ENCODE assay signal across 2 cellular contexts in the genomic region with DNA sequence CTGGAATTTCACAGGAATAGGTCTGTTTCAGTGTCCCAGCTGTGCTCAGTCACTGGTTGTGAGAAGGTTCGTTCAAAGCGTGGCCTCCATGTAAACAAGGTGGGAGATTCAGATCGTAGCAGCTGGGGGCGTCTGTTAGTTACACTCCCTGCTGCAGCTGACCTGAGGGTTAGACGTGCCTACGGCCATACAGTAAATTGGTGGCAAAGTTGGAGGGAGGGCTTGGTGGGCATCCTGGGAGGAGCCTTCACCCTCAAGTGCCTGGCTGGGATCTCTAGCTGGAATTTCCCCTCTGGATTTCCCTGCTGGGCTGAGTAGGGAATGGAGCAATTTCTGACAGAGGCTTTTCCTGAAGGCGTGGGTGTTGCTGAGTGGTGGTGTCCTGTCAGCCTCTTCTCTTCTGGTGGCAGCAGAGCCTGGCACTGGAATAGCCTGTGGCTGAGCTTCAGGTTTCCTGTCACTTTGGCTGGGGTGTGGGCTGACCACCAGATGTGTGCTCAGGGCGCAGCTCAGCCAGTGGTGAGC.
TF ChIP-seq lines count a peak whose summit lies in the region.

No MANE protein-coding gene starts in this region.

TF ChIP-seq in A549, 52 proteins besides CTCF, POLR2A, EP300 and RAD21:
- TF ChIP-seq HOXA7 (CRISPR knock-in tag; IDR thresholded peaks at IDR 0.05): no peak
- no peak for TF ChIP-seq EHF (CRISPR knock-in tag; IDR thresholded peaks at IDR 0.05)
- no peak for TF ChIP-seq ESRRA (IDR thresholded peaks at IDR 0.05; ENCODE audit: borderline replicate concordance, low read length)
- no peak for TF ChIP-seq PHF8 (IDR thresholded peaks at IDR 0.05; ENCODE audit: borderline replicate concordance, low read depth)
- no peak for TF ChIP-seq CHD4 (IDR thresholded peaks at IDR 0.05; ENCODE audit: borderline replicate concordance)

TF ChIP-seq in IMR-90, 13 proteins besides CTCF, POLR2A, EP300 and RAD21:
- 0 out of 2 replicates have a peak, but pooled peaks have one; percentile 15 for TF ChIP-seq CEBPB (IDR thresholded peaks at IDR 0.05; ENCODE audit: low read depth, low read length)
- TF ChIP-seq MAZ (IDR thresholded peaks at IDR 0.05; ENCODE audit: borderline replicate concordance, low read depth, low read length): no peak
